In the genomic region with DNA sequence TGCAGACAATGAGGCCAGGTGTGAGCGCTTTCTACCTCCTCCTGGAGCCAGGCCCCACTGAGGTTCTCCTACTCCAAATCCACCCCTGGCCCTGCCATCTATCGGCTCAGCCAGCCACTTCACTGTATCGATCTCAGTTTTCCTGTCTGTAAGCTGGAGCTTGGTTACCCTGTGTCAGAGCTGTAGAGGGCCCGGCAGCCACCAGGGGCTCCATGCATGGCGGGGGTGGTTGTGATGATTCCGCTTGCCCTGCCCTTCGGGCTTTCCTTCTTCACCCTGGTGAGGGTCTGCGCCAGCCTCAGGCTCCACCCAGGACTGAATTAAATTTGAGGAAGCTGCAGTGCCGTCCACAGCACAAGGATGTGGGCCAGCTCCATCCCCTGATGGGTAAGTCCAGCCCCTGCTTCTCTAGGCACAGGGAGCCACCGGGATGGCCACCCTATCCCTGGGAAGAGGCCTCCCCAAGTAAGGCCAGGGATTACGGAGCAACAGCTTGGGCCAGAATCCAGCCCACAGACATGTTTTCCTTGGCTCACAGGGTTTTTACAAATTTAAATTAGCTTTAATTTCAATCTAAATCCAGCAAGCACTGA, we compare ENCODE assay signal across 20 cellular contexts.
DNase-seq lines count a peak whose midpoint lies in the region; ATAC-seq, FAIRE-seq and TF ChIP-seq lines count a peak whose summit lies in the region.
"Had no signal": no experiment of that assay in that cellular context is flagged by ENCODE, and none has a peak within 500 bp of the region (broad histone marks: within the 10 kb centered on the region; RNA-seq: fewer than 3 reads in every experiment).

No MANE protein-coding gene starts in this region.

- TF ChIP-seq RAD21 in SK-N-SH (IDR thresholded peaks at IDR 0.05; ENCODE audit: low read length): no peak

- H3K27ac Mint-ChIP-seq in CD14-positive monocyte (peak overlapping the region in 3 of 7 donors; percentile 7 to 28 (median 22)), astrocyte (ENCODE audit: unreplicated experiment) (no peak overlapping the region)

- FAIRE-seq in astrocyte (lab: Jason Lieb, UNC): no peak

- H3K36me3 Mint-ChIP-seq in CD14-positive monocyte (peaks cover 83 to 96% of the 10 kb centered on the region in 2 donors), astrocyte (ENCODE audit: low read depth, unreplicated experiment) (peaks cover 21% of the 10 kb centered on the region)

- H3K4me1 ChIP-seq in astrocyte (ENCODE audit: insufficient read depth, low read length): no peaks in the 10 kb centered on the region
- H3K4me1 ChIP-seq in esophagus squamous epithelium: no peaks in the 10 kb centered on the region
- H3K4me1 ChIP-seq in SK-N-SH (ENCODE audit: control insufficient read depth in 1 of 2, insufficient read depth in 2 of 2, low read depth in 1 of 2, low read length in 1 of 2): peaks cover 0 to 6% of the 10 kb centered on the region in 2 experiments; a peak in 1 of 4 replicates
- H3K4me1 ChIP-seq: HAP-1 had no signal

- intact Hi-C loops in CD14-positive monocyte (cut with micrococcal nuclease) (loop anchor here in 1 of 2 donors (5.0 kb wide), 1 partner anchor 33 kb away; no protein-coding TSS in a partner anchor), esophagus squamous epithelium (cut with DNase I) (no loop called here)

- H3K79me2 ChIP-seq in astrocyte (ENCODE audit: insufficient read depth, low read length): peaks cover 3% of the 10 kb centered on the region
- H3K79me2 ChIP-seq in SK-N-SH (ENCODE audit: insufficient read depth): peaks cover 6% of the 10 kb centered on the region; the same call in 1 of the 2 replicates

- peak overlapping the region; percentile 17 for H3K27ac ChIP-seq in astrocyte (ENCODE audit: low read depth, low read length)
- H3K27ac ChIP-seq in esophagus squamous epithelium: no peak overlapping the region
- no peak overlapping the region for H3K27ac ChIP-seq in SK-N-SH (ENCODE audit: low read depth in 2 of 2, low read length in 1 of 2)
- H3K27ac ChIP-seq: transverse colon had no signal

- H3K4me1 Mint-ChIP-seq in CD14-positive monocyte (no peaks in the 10 kb centered on the region), astrocyte (ENCODE audit: low read depth, unreplicated experiment) (peaks cover 2% of the 10 kb centered on the region)

- no peaks in the 10 kb centered on the region for H3K9me2 ChIP-seq in SK-N-SH

- POLR2A ChIA-PET in SK-N-SH (lab: Yijun Ruan, JAX): no interaction called here

- WGBS in esophagus squamous epithelium, 2 donors: 90 to 98% methylated on average over 4 to 6 of the region's 11 CpGs
- 98% methylated on average over 6 of the region's 11 CpGs for WGBS in SK-N-SH (ENCODE audit: low lambda C conversion rate)

- no peak overlapping the region for H3K4me3 Mint-ChIP-seq in CD14-positive monocyte
- H3K4me3 Mint-ChIP-seq in astrocyte (ENCODE audit: unreplicated experiment): no peak overlapping the region
- H3K4me3 Mint-ChIP-seq: stimulated activated naive CD8-positive, alpha-beta T cell treated with anti-CD3 and anti-CD28 coated beads, Interleukin-15, amount 100 ng/mL, for 72 hours had no signal

- H3K27me3 ChIP-seq in astrocyte (ENCODE audit: insufficient read depth, low read length) (no peaks in the 10 kb centered on the region), esophagus squamous epithelium (no peaks in the 10 kb centered on the region), SK-N-SH (ENCODE audit: insufficient read depth) (no peaks in the 10 kb centered on the region)
- H3K27me3 ChIP-seq: transverse colon had no signal

- H4K20me1 ChIP-seq in astrocyte (ENCODE audit: insufficient read depth, low read length) (peaks cover 19% of the 10 kb centered on the region), SK-N-SH (ENCODE audit: insufficient read depth) (no peaks in the 10 kb centered on the region)

- DNase-seq in CD14-positive monocyte (ENCODE audit: low spot score) (peak; percentile 24), astrocyte (ENCODE audit: low read depth) (peak; percentile 46), iPS-NIHi11 (ENCODE audit: low spot score) (peak; percentile 64), esophagus squamous epithelium (lab: John Stamatoyannopoulos, UW) (no peak), SK-N-SH (no peak), NCI-H2029 (lab: John Stamatoyannopoulos, UW) (no peak)
- DNase-seq: activated CD4-positive, CD25-positive, alpha-beta regulatory T cell; DMS79 treated with DMSO at 0.1 percent for 48 hours; midbrain; NCI-H187 treated with DMSO at 0.1 percent for 48 hours; NCI-H2227 treated with DMSO at 0.1 percent for 48 hours; NCI-H82; PC-3; stimulated activated CD4-positive, alpha-beta T cell treated with anti-CD3 and anti-CD28 coated beads, Interleukin-4, amount 100 ng/mL, for 24 hours; stimulated activated naive CD8-positive, alpha-beta T cell treated with anti-CD3 and anti-CD28 coated beads, Interleukin-15, amount 100 ng/mL, for 72 hours; transverse colon had no signal

- ATAC-seq in GM18519 (IDR thresholded peaks at IDR 0.05; ENCODE audit: low FRiP score, unreplicated experiment): no peak
- ATAC-seq: PC-3; stimulated activated naive CD8-positive, alpha-beta T cell treated with anti-CD3 and anti-CD28 coated beads, Interleukin-15, amount 100 ng/mL, for 72 hours had no signal

- H3F3A ChIP-seq in SK-N-SH (replicated peaks; ENCODE audit: insufficient read depth): no peaks in the 10 kb centered on the region

- H3K36me3 ChIP-seq in astrocyte (ENCODE audit: insufficient read depth, low read length) (peaks cover 8% of the 10 kb centered on the region), esophagus squamous epithelium (peaks cover 0 to 32% (median 4%) of the 10 kb centered on the region in 3 donors), SK-N-SH (replicated peaks in 1 of 2; ENCODE audit: control insufficient read depth in 1 of 2, insufficient read depth in 2 of 2, low read length in 1 of 2) (peaks cover 0 to 6% of the 10 kb centered on the region in 2 experiments)
- H3K36me3 ChIP-seq: HAP-1, transverse colon had no signal

- TF ChIP-seq POLR2A in esophagus squamous epithelium (IDR thresholded peaks at IDR 0.05): no peak

- H2AFZ ChIP-seq in astrocyte (ENCODE audit: low read depth, low read length) (no peak overlapping the region), SK-N-SH (ENCODE audit: low read depth) (no peak overlapping the region)

- H3K4me2 ChIP-seq in astrocyte (ENCODE audit: low read length) (no peak overlapping the region), SK-N-SH (no peak overlapping the region)
- H3K4me2 ChIP-seq: smooth muscle cell had no signal

- H3K9me3 Mint-ChIP-seq in CD14-positive monocyte (peaks cover 0 to 2% (median 0%) of the 10 kb centered on the region in 7 donors), astrocyte (ENCODE audit: unreplicated experiment) (no peaks in the 10 kb centered on the region)

- no peak for TF ChIP-seq CTCF in CD14-positive monocyte (IDR thresholded peaks at IDR 0.05)
- 0 out of 2 replicates have a peak, but pooled peaks have one; percentile 4 for TF ChIP-seq CTCF in GM12875 (IDR thresholded peaks at IDR 0.05; ENCODE audit: borderline replicate concordance, insufficient read depth, low read depth, low read length)
- TF ChIP-seq CTCF in astrocyte (IDR thresholded peaks at IDR 0.05; ENCODE audit: insufficient read depth, low read depth, low read length): no peak
- TF ChIP-seq CTCF in esophagus squamous epithelium (IDR thresholded peaks at IDR 0.05): no peak
- TF ChIP-seq CTCF in SK-N-SH (IDR thresholded peaks at IDR 0.05): no peak

- H3K4me3 ChIP-seq in GM12875 (ENCODE audit: low read depth, low read length): no peak overlapping the region
- no peak overlapping the region for H3K4me3 ChIP-seq in astrocyte (ENCODE audit: insufficient read depth, low read depth, low read length)
- H3K4me3 ChIP-seq in esophagus squamous epithelium: no peak overlapping the region
- no peak overlapping the region for H3K4me3 ChIP-seq in SK-N-SH (ENCODE audit: low read depth in 2 of 2, low read length in 1 of 2)
- H3K4me3 ChIP-seq: HAP-1, smooth muscle cell, transverse colon had no signal

- H3K9me3 ChIP-seq in astrocyte (ENCODE audit: insufficient read depth, low read depth, low read length): no peaks in the 10 kb centered on the region
- H3K9me3 ChIP-seq in esophagus squamous epithelium: no peaks in the 10 kb centered on the region
- H3K9me3 ChIP-seq in SK-N-SH: no peaks in the 10 kb centered on the region
- H3K9me3 ChIP-seq: HAP-1, transverse colon had no signal

- H3K9ac ChIP-seq in astrocyte (ENCODE audit: low read length): no peak overlapping the region
- no peak overlapping the region for H3K9ac ChIP-seq in SK-N-SH

- H3K27me3 Mint-ChIP-seq in CD14-positive monocyte (ENCODE audit: low read depth in 3 of 3) (no peaks in the 10 kb centered on the region), astrocyte (ENCODE audit: low read depth, unreplicated experiment) (no peaks in the 10 kb centered on the region)
- H3K27me3 Mint-ChIP-seq: stimulated activated naive CD8-positive, alpha-beta T cell treated with anti-CD3 and anti-CD28 coated beads, Interleukin-15, amount 100 ng/mL, for 72 hours had no signal

- TF ChIP-seq EP300 in SK-N-SH (IDR thresholded peaks at IDR 0.05; ENCODE audit: borderline replicate concordance in 1 of 2, low read depth in 1 of 2, low read length in 1 of 2): no peak

- CTCF ChIA-PET in SK-N-SH (lab: Yijun Ruan, JAX): interaction anchor here (0.7 to 4.8 kb wide), 7 partner anchors 10 to 198 kb away, joined by 3 to 25 read pairs (median 6); partner anchors contain the start of gene STK10

TF ChIP-seq in SK-N-SH, 30 proteins besides CTCF, POLR2A, EP300 and RAD21 (continues in another document):
- TF ChIP-seq NFIC (IDR thresholded peaks at IDR 0.05; ENCODE audit: borderline replicate concordance) (no peak), EZH2phosphoT487 (IDR thresholded peaks at IDR 0.05; ENCODE audit: borderline replicate concordance, low read depth) (no peak), JUND (IDR thresholded peaks at IDR 0.05) (no peak), RFX5 (IDR thresholded peaks at IDR 0.05; ENCODE audit: low read length) (no peak), MXI1 (IDR thresholded peaks at IDR 0.05; ENCODE audit: low read depth, low read length) (no peak)

Comparison
In these comparisons a context has a peak if more than half of its experiments do, and no peak if none do; other contexts are left out.
1. DNase-seq: peak in CD14-positive monocyte (single experiment), astrocyte (single experiment) and iPS-NIHi11 (single experiment); none in esophagus squamous epithelium (single experiment), SK-N-SH (single experiment) and NCI-H2029 (single experiment).